8 cellular contexts compared by ENCODE assay signal in the genomic region with DNA sequence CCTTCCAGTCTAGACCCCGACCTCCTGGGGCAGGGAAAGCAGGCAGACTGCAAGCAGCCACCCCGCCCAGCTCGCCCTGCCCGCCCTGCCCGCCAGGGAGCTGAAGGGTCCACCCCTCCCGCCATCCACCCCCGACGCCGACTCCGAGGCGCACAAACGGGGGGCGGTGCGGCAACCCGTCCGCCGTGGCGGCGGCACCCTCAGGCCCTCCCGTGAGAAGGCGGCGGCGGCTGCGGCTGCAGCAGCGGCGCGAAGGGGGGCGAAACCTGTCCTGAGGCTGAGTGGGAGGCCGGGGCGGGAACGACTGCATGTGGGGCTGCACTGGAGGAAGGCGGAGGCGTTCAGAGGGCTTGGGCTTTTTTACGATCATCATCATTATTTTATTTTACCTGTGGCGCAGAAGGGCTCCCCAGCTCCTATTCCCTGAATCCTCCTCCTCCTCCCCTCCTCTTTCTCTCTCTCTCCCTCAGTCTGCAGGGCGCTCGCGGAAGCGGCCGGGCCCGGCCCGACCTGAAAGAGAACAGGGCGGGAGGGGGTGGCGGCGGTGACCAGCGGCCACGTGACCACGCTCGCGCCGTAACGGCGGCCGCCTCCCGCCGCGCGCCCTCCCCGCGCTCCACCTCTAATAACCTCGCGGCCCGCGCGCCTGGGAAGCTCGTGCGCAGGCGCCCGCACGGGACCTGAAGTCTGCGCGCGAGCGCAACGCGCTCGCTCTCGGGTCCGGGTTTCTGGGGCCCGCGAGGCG. TPM values are rescaled to one million over a fixed set of nuclear protein-coding genes. Genes with fewer than 3 reads are reported as not detected.
DNase-seq lines count a peak whose midpoint lies in the region; ATAC-seq and TF ChIP-seq lines count a peak whose summit lies in the region.

A gene with protein sequence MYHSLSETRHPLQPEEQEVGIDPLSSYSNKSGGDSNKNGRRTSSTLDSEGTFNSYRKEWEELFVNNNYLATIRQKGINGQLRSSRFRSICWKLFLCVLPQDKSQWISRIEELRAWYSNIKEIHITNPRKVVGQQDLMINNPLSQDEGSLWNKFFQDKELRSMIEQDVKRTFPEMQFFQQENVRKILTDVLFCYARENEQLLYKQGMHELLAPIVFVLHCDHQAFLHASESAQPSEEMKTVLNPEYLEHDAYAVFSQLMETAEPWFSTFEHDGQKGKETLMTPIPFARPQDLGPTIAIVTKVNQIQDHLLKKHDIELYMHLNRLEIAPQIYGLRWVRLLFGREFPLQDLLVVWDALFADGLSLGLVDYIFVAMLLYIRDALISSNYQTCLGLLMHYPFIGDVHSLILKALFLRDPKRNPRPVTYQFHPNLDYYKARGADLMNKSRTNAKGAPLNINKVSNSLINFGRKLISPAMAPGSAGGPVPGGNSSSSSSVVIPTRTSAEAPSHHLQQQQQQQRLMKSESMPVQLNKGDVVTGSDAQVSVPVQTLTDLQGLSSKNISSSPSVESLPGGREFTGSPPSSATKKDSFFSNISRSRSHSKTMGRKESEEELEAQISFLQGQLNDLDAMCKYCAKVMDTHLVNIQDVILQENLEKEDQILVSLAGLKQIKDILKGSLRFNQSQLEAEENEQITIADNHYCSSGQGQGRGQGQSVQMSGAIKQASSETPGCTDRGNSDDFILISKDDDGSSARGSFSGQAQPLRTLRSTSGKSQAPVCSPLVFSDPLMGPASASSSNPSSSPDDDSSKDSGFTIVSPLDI (minus strand): TSS at position 540 of the 745 bp plus-strand sequence. CDS start 234,061 bp downstream, outside the sequence.

- peak within 1 kb of the TSS; percentile 94 for H3K4me3 Mint-ChIP-seq in chondrocyte (ENCODE audit: unreplicated experiment)

- peak; percentile 16 for TF ChIP-seq CTCF in chondrocyte (IDR thresholded peaks at IDR 0.05)

- no peaks in the 10 kb centered on the region for H3K36me3 Mint-ChIP-seq in chondrocyte (ENCODE audit: low read depth)

- H3K27me3 Mint-ChIP-seq in chondrocyte (ENCODE audit: low read depth), result no peaks in the 10 kb centered on the region

- H3K27ac Mint-ChIP-seq in chondrocyte (ENCODE audit: unreplicated experiment), result peak within 1 kb of the TSS; percentile 99

- H3K9me3 Mint-ChIP-seq in chondrocyte (ENCODE audit: low read depth), result no peaks in the 10 kb centered on the region

- DNase-seq in AG08396 (ENCODE audit: low spot score), result peak; percentile 99
- peak; percentile 94 for DNase-seq in NCI-H2227 treated with DMSO at 0.1 percent for 48 hours (lab: John Stamatoyannopoulos, UW)
- DNase-seq in activated CD4-positive, CD25-positive, alpha-beta regulatory T cell treated with anti-CD3 and anti-CD28 coated beads, Interleukin-2, amount 50 U/mL, for 72 hours, result peak; percentile 74
- peak; percentile 100 for DNase-seq in chondrocyte (ENCODE audit: low spot score)
- peak; percentile 99 for DNase-seq in kidney tubule cell (ENCODE audit: low spot score)
- DNase-seq in stimulated activated CD4-positive, alpha-beta T cell treated with anti-CD3 and anti-CD28 coated beads, Interleukin-1b, Interleukin-23, amount 100 ng/mL, for 24 hours (ENCODE audit: low read depth in 4 of 4, low spot score in 1 of 4), result peak; percentile 63 to 91 (median 82)

- peak; percentile 41 for ATAC-seq in GM18907 (IDR thresholded peaks at IDR 0.05; ENCODE audit: unreplicated experiment)
- ATAC-seq in HG03159 (IDR thresholded peaks at IDR 0.05; ENCODE audit: unreplicated experiment), result peak; percentile 86

- H3K4me1 Mint-ChIP-seq in chondrocyte (ENCODE audit: low read depth), result peaks cover 25% of the 10 kb centered on the region

RNA-seq across cellular contexts. Expression of the gene that starts here (rescaled TPM):
- total RNA-seq in chondrocyte, result 44.6 to 52.0 TPM (median 44.7 TPM) in 3 replicates

Comparison
In these comparisons a context has a peak if more than half of its experiments do, and no peak if none do; other contexts are left out.
1. Peak in every context shown above with its lines: DNase-seq and ATAC-seq.